ENCODE assay signal across 29 cellular contexts in the genomic region with DNA sequence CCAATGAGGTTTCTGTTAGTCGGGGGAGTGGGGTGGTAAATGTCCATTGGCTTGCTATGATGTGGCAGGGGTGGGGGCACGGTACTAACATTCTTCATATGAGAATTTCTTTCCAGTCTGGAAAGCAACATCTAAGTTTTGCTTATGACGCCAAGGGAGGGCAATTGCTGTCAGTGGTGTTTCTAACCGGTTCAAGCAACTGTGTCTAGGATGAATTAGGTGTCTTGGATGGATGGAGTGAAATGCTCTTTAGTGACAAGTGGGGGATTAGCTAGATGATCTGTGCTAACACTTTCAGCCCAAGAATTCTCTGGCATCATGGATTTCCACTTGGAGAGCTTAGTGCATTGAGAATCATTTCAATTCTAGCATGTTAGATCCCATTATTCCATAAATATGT.
"Had no signal": no experiment of that assay in that cellular context is flagged by ENCODE, and none has a peak within 500 bp of the region (broad histone marks: within the 10 kb centered on the region; RNA-seq: fewer than 3 reads in every experiment).

No MANE protein-coding gene starts in this region.

- H3K36me3 ChIP-seq: brain microvascular endothelial cell, Peyer's patch, SJSA1 had no signal

- H3K4me1 ChIP-seq: Peyer's patch, SJSA1 had no signal

- DNase-seq: activated CD4-positive, alpha-beta memory T cell treated with anti-CD3 and anti-CD28 coated beads, Interleukin-2, amount 10 ng/mL, durations not matched to agents 7 days and 5 days; activated CD4-positive, alpha-beta T cell treated with anti-CD3 and anti-CD28 coated beads for 4 hours; activated CD4-positive, CD25-positive, alpha-beta regulatory T cell treated with anti-CD3 and anti-CD28 coated beads, Interleukin-2, amount 50 U/mL, for 72 hours; activated effector memory CD4-positive, alpha-beta T cell treated with anti-CD3 and anti-CD28 coated beads, Interleukin-2, amount 50 U/mL, for 16 hours; activated naive CD4-positive, alpha-beta T cell; activated naive CD4-positive, alpha-beta T cell treated with anti-CD3 and anti-CD28 coated beads, Interleukin-2, amount 50 U/mL, for 16 hours; activated naive CD8-positive, alpha-beta T cell treated with anti-CD3 and anti-CD28 coated beads for 36 hours; activated T-cell treated with anti-CD3 and anti-CD28 coated beads, Interleukin-2, amount 50 U/mL, for 1 hour; activated T-cell treated with anti-CD3 and anti-CD28 coated beads, Interleukin-2, amount 50 U/mL, for 72 hours; amniotic stem cell; aorta; central memory CD4-positive, alpha-beta T cell; NCI-H1092 treated with DMSO at 0.1 percent for 48 hours; NCI-H1417; NCI-H146; NCI-H187; NCI-H2029 treated with DMSO at 0.1 percent for 48 hours; NCI-H2107; NCI-H226; NCI-H446 treated with DMSO at 0.1 percent for 48 hours; PC-3; Peyer's patch; RPMI8226; SHP77 treated with DMSO at 0.1 percent for 48 hours; SK-N-SH had no signal

- H3K27ac ChIP-seq: brain microvascular endothelial cell, KMS-11, Peyer's patch, SJSA1 had no signal

- H3K4me2 ChIP-seq: KMS-11, SK-N-SH had no signal

- H3K9me3 ChIP-seq: Peyer's patch, SJSA1, SK-N-SH had no signal

- H3K4me3 ChIP-seq: Peyer's patch, SJSA1 had no signal

- H3K27me3 ChIP-seq: brain microvascular endothelial cell, Peyer's patch, SJSA1 had no signal

- H3K9ac ChIP-seq: KMS-11, SK-N-SH had no signal

- ATAC-seq: activated T-cell treated with anti-CD3 and anti-CD28 coated beads, Interleukin-2, amount 50 U/mL, for 72 hours; activated T-helper 17 cell treated with anti-CD3 and anti-CD28 coated beads, Interleukin-2, amount 50 U/mL, for 72 hours; PC-3 had no signal
